In genomic region chr18:62425465-62426190, GRCh38 we compare ENCODE assay signal across 8 cellular contexts.
DNase-seq lines count a peak whose midpoint lies in the region; ATAC-seq and TF ChIP-seq lines count a peak whose summit lies in the region.

No MANE protein-coding gene starts in this region.

- H4K20me1 ChIP-seq in Karpas-422 (ENCODE audit: insufficient read depth, low read depth, low read length) (no peaks in the 10 kb centered on the region), PC-3 (ENCODE audit: low read length) (no peaks in the 10 kb centered on the region)

- H3K36me3 ChIP-seq in Karpas-422 (ENCODE audit: insufficient read depth, low read length) (no peaks in the 10 kb centered on the region), PC-3 (ENCODE audit: low read depth, low read length) (no peaks in the 10 kb centered on the region), esophagus muscularis mucosa (no peaks in the 10 kb centered on the region)

- ATAC-seq in GM18907 (IDR thresholded peaks at IDR 0.05; ENCODE audit: unreplicated experiment): peak; percentile 54
- peak; percentile 83 for ATAC-seq in PC-3
- peak; percentile 36 for ATAC-seq in activated T-cell treated with anti-CD3 and anti-CD28 coated beads, Interleukin-2, amount 50 U/mL, for 4 hours
- peak; percentile 51 for ATAC-seq in stimulated activated naive CD8-positive, alpha-beta T cell treated with anti-CD3 and anti-CD28 coated beads, Interleukin-15, amount 100 ng/mL, for 72 hours

- peaks cover 3% of the 10 kb centered on the region for H3K36me3 Mint-ChIP-seq in activated T-cell treated with anti-CD3 and anti-CD28 coated beads, Interleukin-2, amount 50 U/mL, for 4 hours (ENCODE audit: insufficient read depth)

- H3K27me3 ChIP-seq in AG04450 (ENCODE audit: control insufficient read depth, insufficient read depth, low read length): peaks cover 11% of the 10 kb centered on the region
- H3K27me3 ChIP-seq in Karpas-422 (ENCODE audit: low read length): no peaks in the 10 kb centered on the region
- H3K27me3 ChIP-seq in PC-3 (ENCODE audit: low read length): no peaks in the 10 kb centered on the region
- no peaks in the 10 kb centered on the region for H3K27me3 ChIP-seq in esophagus muscularis mucosa

- H3K9me3 Mint-ChIP-seq in activated T-cell treated with anti-CD3 and anti-CD28 coated beads, Interleukin-2, amount 50 U/mL, for 4 hours: peaks cover 7% of the 10 kb centered on the region
- peaks cover 10 to 13% of the 10 kb centered on the region in 2 donors for H3K9me3 Mint-ChIP-seq in stimulated activated naive CD8-positive, alpha-beta T cell treated with anti-CD3 and anti-CD28 coated beads, Interleukin-15, amount 100 ng/mL, for 72 hours

- intact Hi-C loops in PC-3 (cut with micrococcal nuclease): loop anchor here (1.0 to 2.0 kb wide), 9 partner anchors 39 to 243 kb away; partner anchors contain the start of genes PIGN and RELCH
- intact Hi-C loops in esophagus muscularis mucosa (cut with DNase I): loop anchor here (2.0 to 5.0 kb wide), 4 partner anchors 97 to 557 kb away; partner anchors contain the start of gene ZCCHC2

- WGBS in esophagus muscularis mucosa: 4% methylated on average over 13 of the region's 14 CpGs

- CTCF ChIA-PET in AG04450 (lab: Charles Lee): interaction anchor here (0.6 to 3.0 kb wide), 63 partner anchors 9 to 1093 kb away, joined by 3 to 108 read pairs (median 4); partner anchors contain the start of gene ZCCHC2
- CTCF ChIA-PET in PC-3 (lab: Charles Lee): interaction anchor here (0.5 to 1.2 kb wide), 17 partner anchors 25 to 898 kb away, joined by 3 to 12 read pairs (median 4); no protein-coding TSS in a partner anchor

- no peaks in the 10 kb centered on the region for H3K9me2 ChIP-seq in Karpas-422 (replicated peaks; ENCODE audit: insufficient read depth, low read length)
- no peaks in the 10 kb centered on the region for H3K9me2 ChIP-seq in PC-3 (replicated peaks; ENCODE audit: low read length)

- H3K27me3 Mint-ChIP-seq in activated T-cell treated with anti-CD3 and anti-CD28 coated beads, Interleukin-2, amount 50 U/mL, for 4 hours (ENCODE audit: low read depth): no peaks in the 10 kb centered on the region
- no peaks in the 10 kb centered on the region for H3K27me3 Mint-ChIP-seq in stimulated activated naive CD8-positive, alpha-beta T cell treated with anti-CD3 and anti-CD28 coated beads, Interleukin-15, amount 100 ng/mL, for 72 hours

- peak overlapping the region in 1 of 2 donors; percentile 77 for H3K27ac Mint-ChIP-seq in stimulated activated naive CD8-positive, alpha-beta T cell treated with anti-CD3 and anti-CD28 coated beads, Interleukin-15, amount 100 ng/mL, for 72 hours

- peaks cover 7% of the 10 kb centered on the region for H3K4me1 ChIP-seq in Karpas-422 (ENCODE audit: low read length)
- H3K4me1 ChIP-seq in PC-3 (ENCODE audit: insufficient read depth, low read length): peaks cover 24% of the 10 kb centered on the region
- peaks cover 11 to 17% (median 14%) of the 10 kb centered on the region in 4 donors for H3K4me1 ChIP-seq in esophagus muscularis mucosa

- POLR2A ChIA-PET in AG04450 (lab: Yijun Ruan, JAX) (interaction anchor here (0.6 to 1.1 kb wide), 3 partner anchors 12 to 466 kb away, joined by 3 to 5 read pairs (median 5); no protein-coding TSS in a partner anchor), PC-3 (lab: Charles Lee; ENCODE audit: unreplicated experiment) (interaction anchor here (0.6 kb wide), 1 partner anchor 290 kb away, joined by 3 read pairs; the partner anchor contains the start of gene PHLPP1)

- peaks cover 17% of the 10 kb centered on the region for H3K4me1 Mint-ChIP-seq in activated T-cell treated with anti-CD3 and anti-CD28 coated beads, Interleukin-2, amount 50 U/mL, for 4 hours (ENCODE audit: low read depth)
- H3K4me1 Mint-ChIP-seq in stimulated activated naive CD8-positive, alpha-beta T cell treated with anti-CD3 and anti-CD28 coated beads, Interleukin-15, amount 100 ng/mL, for 72 hours: peaks cover 45% of the 10 kb centered on the region

- H3K9ac ChIP-seq in Karpas-422 (ENCODE audit: low read length) (no peak overlapping the region), PC-3 (ENCODE audit: low read length) (peak overlapping the region; percentile 72)

- no peaks in the 10 kb centered on the region for H3F3A ChIP-seq in PC-3 (ENCODE audit: low read length, unreplicated experiment)

- TF ChIP-seq POLR2A in esophagus muscularis mucosa (IDR thresholded peaks at IDR 0.05; ENCODE audit: low read depth): no peak

- H3K27ac ChIP-seq in AG04450 (ENCODE audit: low read depth, low read length): peak overlapping the region; percentile 77
- no peak overlapping the region for H3K27ac ChIP-seq in Karpas-422 (ENCODE audit: low read length)
- peak overlapping the region; percentile 91 for H3K27ac ChIP-seq in PC-3 (ENCODE audit: low read length)
- H3K27ac ChIP-seq in esophagus muscularis mucosa (replicated peaks in 1 of 4): peak overlapping the region; percentile 79 to 85 (median 82)

- H3K79me2 ChIP-seq in Karpas-422 (ENCODE audit: low read length): no peaks in the 10 kb centered on the region
- H3K79me2 ChIP-seq in PC-3 (ENCODE audit: low read length): no peaks in the 10 kb centered on the region

- BruUV-seq in PC-3 (replicated peaks; lab: Mats Ljungman, UMichigan): no TSS peak

- H2AFZ ChIP-seq in Karpas-422 (ENCODE audit: low read length): no peak overlapping the region; the same call in 1 of the 2 replicates
- peak overlapping the region; percentile 82 for H2AFZ ChIP-seq in PC-3 (ENCODE audit: low read length)

- TF ChIP-seq EP300 in esophagus muscularis mucosa (IDR thresholded peaks at IDR 0.05): no peak

- DNase-seq in AG04450 (ENCODE audit: low read depth, low spot score) (peak; percentile 92), Karpas-422 (peak; percentile 91), PC-3 (peak; percentile 99), esophagus muscularis mucosa (ENCODE audit: extremely low spot score) (peak; percentile 95), mucosa of gallbladder (ENCODE audit: low spot score) (peak; percentile 92)
- peak; percentile 32 for DNase-seq in activated T-cell treated with anti-CD3 and anti-CD28 coated beads, Interleukin-2, amount 50 U/mL, for 4 hours
- DNase-seq in stimulated activated naive CD8-positive, alpha-beta T cell treated with anti-CD3 and anti-CD28 coated beads, Interleukin-15, amount 100 ng/mL, for 72 hours: peak; percentile 58 to 66

- peak overlapping the region; percentile 55 for H3K4me3 ChIP-seq in AG04450 (ENCODE audit: low read depth, low read length)
- H3K4me3 ChIP-seq in Karpas-422 (ENCODE audit: low read length): no peak overlapping the region
- H3K4me3 ChIP-seq in PC-3 (ENCODE audit: low read length): peak overlapping the region; percentile 60
- H3K4me3 ChIP-seq in esophagus muscularis mucosa: peak overlapping the region; percentile 39 to 51 (median 46)

- peak overlapping the region; percentile 15 for H3K4me2 ChIP-seq in Karpas-422 (ENCODE audit: low read depth, low read length, poor library complexity, severe bottlenecking)
- peak overlapping the region; percentile 81 for H3K4me2 ChIP-seq in PC-3 (ENCODE audit: low read length)

- TF ChIP-seq CTCF in AG04450 (IDR thresholded peaks at IDR 0.05; ENCODE audit: low read depth, low read length): peak; percentile 91
- TF ChIP-seq CTCF in PC-3 (conservative IDR thresholded peaks at IDR 0.05; ENCODE audit: low read depth, low read length): peak; percentile 82
- TF ChIP-seq CTCF in esophagus muscularis mucosa (IDR thresholded peaks at IDR 0.05): peak; percentile 88 to 91 (median 91)

- no peaks in the 10 kb centered on the region for H3K9me3 ChIP-seq in AG04450 (ENCODE audit: control insufficient read depth, insufficient read depth, low read length)
- no peaks in the 10 kb centered on the region for H3K9me3 ChIP-seq in Karpas-422 (ENCODE audit: low read length)
- H3K9me3 ChIP-seq in PC-3 (ENCODE audit: low read length): no peaks in the 10 kb centered on the region
- H3K9me3 ChIP-seq in esophagus muscularis mucosa: no peaks in the 10 kb centered on the region

- H3K4me3 Mint-ChIP-seq in activated T-cell treated with anti-CD3 and anti-CD28 coated beads, Interleukin-2, amount 50 U/mL, for 4 hours: peak overlapping the region; percentile 22
- peak overlapping the region; percentile 38 to 50 for H3K4me3 Mint-ChIP-seq in stimulated activated naive CD8-positive, alpha-beta T cell treated with anti-CD3 and anti-CD28 coated beads, Interleukin-15, amount 100 ng/mL, for 72 hours

Comparison
In these comparisons a context has a peak if more than half of its experiments do, and no peak if none do; other contexts are left out.
1. DNase-seq: peak in every context shown above with its lines; median percentile 99 in PC-3; 95 in esophagus muscularis mucosa; 92 in AG04450; 92 in mucosa of gallbladder; 91 in Karpas-422; 62 in stimulated activated naive CD8-positive, alpha-beta T cell treated with anti-CD3 and anti-CD28 coated beads, Interleukin-15, amount 100 ng/mL, for 72 hours; 32 in activated T-cell treated with anti-CD3 and anti-CD28 coated beads, Interleukin-2, amount 50 U/mL, for 4 hours.